ENCODE assay signal across 8 cellular contexts in genomic region chr10:5813091-5813340, GRCh38. TPM values are rescaled to one million over a fixed set of nuclear protein-coding genes. Genes with fewer than 3 reads are reported as not detected.
A peak's percentile ranks its signal among the peaks of the same experiment; 100 is the strongest.
DNase-seq lines count a peak whose midpoint lies in the region; ATAC-seq and TF ChIP-seq lines count a peak whose summit lies in the region.

No MANE protein-coding gene starts in this region.

- H3K9me3 ChIP-seq in hepatocyte (ENCODE audit: low read depth) = no peaks in the 10 kb centered on the region

- no peaks in the 10 kb centered on the region for H3K9me2 ChIP-seq in hepatocyte (replicated peaks; ENCODE audit: insufficient read depth)

- no peak for DNase-seq in activated CD4-positive, alpha-beta memory T cell treated with anti-CD3 and anti-CD28 coated beads, Interleukin-2, amount 10 ng/mL, durations not matched to agents 7 days and 5 days
- no peak for DNase-seq in hepatocyte (ENCODE audit: low spot score)
- DNase-seq in glomerular visceral epithelial cell (ENCODE audit: extremely low spot score) = no peak
- DNase-seq in NCI-H1417 treated with DMSO at 0.1 percent for 48 hours (lab: John Stamatoyannopoulos, UW) = no peak
- no peak for DNase-seq in NCI-H2029 (lab: John Stamatoyannopoulos, UW)

- no peaks in the 10 kb centered on the region for H3K36me3 ChIP-seq in hepatocyte (replicated peaks; ENCODE audit: insufficient read depth, low read depth)

- 3% methylated on average over 20 of the region's 29 CpGs for WGBS in hepatocyte (ENCODE audit: low lambda C conversion rate, missing lambda C conversion rate)

- H3K27ac Mint-ChIP-seq in activated CD4-positive, alpha-beta memory T cell treated with anti-CD3 and anti-CD28 coated beads, Interleukin-2, amount 10 ng/mL, durations not matched to agents 7 days and 5 days = peak overlapping the region; percentile 87
- peak overlapping the region; percentile 88 for H3K27ac Mint-ChIP-seq in stimulated activated memory B cell treated with anti-CD40 and anti-IgM and Interleukin-4, amounts not matched to agents 10 μg/mL and 1 μg/mL and 100 μg/mL, for 72 hours

- POLR2A ChIA-PET in activated CD4-positive, alpha-beta memory T cell treated with anti-CD3 and anti-CD28 coated beads, Interleukin-2, amount 10 ng/mL, durations not matched to agents 7 days and 5 days (lab: Charles Lee) = interaction anchor here (0.6 to 2.8 kb wide), 37 partner anchors 8 to 730 kb away, joined by 3 to 42 read pairs (median 4); partner anchors contain the start of genes ANKRD16, FBH1, IL15RA and TASOR2

- peaks cover 31% of the 10 kb centered on the region for H3K36me3 Mint-ChIP-seq in activated CD4-positive, alpha-beta memory T cell treated with anti-CD3 and anti-CD28 coated beads, Interleukin-2, amount 10 ng/mL, durations not matched to agents 7 days and 5 days (ENCODE audit: low read depth)
- H3K36me3 Mint-ChIP-seq in stimulated activated memory B cell treated with anti-CD40 and anti-IgM and Interleukin-4, amounts not matched to agents 10 μg/mL and 1 μg/mL and 100 μg/mL, for 72 hours = peaks cover 18% of the 10 kb centered on the region

- CTCF ChIA-PET in activated CD4-positive, alpha-beta memory T cell treated with anti-CD3 and anti-CD28 coated beads, Interleukin-2, amount 10 ng/mL, durations not matched to agents 7 days and 5 days (lab: Charles Lee) = interaction anchor here (0.9 to 1.6 kb wide), 4 partner anchors 70 to 201 kb away, joined by 3 to 5 read pairs (median 4); partner anchors contain the start of genes ANKRD16 and FBH1

- H3K4me2 ChIP-seq in hepatocyte = peak overlapping the region; percentile 74

- peak overlapping the region; percentile 92 for H3K4me3 Mint-ChIP-seq in activated CD4-positive, alpha-beta memory T cell treated with anti-CD3 and anti-CD28 coated beads, Interleukin-2, amount 10 ng/mL, durations not matched to agents 7 days and 5 days
- H3K4me3 Mint-ChIP-seq in stimulated activated memory B cell treated with anti-CD40 and anti-IgM and Interleukin-4, amounts not matched to agents 10 μg/mL and 1 μg/mL and 100 μg/mL, for 72 hours = peak overlapping the region; percentile 96

- peak; percentile 23 for ATAC-seq in GM19351 (IDR thresholded peaks at IDR 0.05; ENCODE audit: unreplicated experiment)
- peak; percentile 31 for ATAC-seq in HG03045 (IDR thresholded peaks at IDR 0.05; ENCODE audit: unreplicated experiment)
- peak; percentile 52 for ATAC-seq in stimulated activated memory B cell treated with anti-CD40 and anti-IgM and Interleukin-4, amounts not matched to agents 10 μg/mL and 1 μg/mL and 100 μg/mL, for 72 hours

- H3K27me3 ChIP-seq in hepatocyte = no peaks in the 10 kb centered on the region

- peaks cover 45% of the 10 kb centered on the region for H4K20me1 ChIP-seq in hepatocyte (ENCODE audit: insufficient read depth, poor library complexity, severe bottlenecking)

- peak overlapping the region; percentile 95 for H2AFZ ChIP-seq in hepatocyte

- H3K27ac ChIP-seq in hepatocyte = peak overlapping the region; percentile 100

- H3K27me3 Mint-ChIP-seq in activated CD4-positive, alpha-beta memory T cell treated with anti-CD3 and anti-CD28 coated beads, Interleukin-2, amount 10 ng/mL, durations not matched to agents 7 days and 5 days = no peaks in the 10 kb centered on the region
- no peaks in the 10 kb centered on the region for H3K27me3 Mint-ChIP-seq in stimulated activated memory B cell treated with anti-CD40 and anti-IgM and Interleukin-4, amounts not matched to agents 10 μg/mL and 1 μg/mL and 100 μg/mL, for 72 hours

- no peak for TF ChIP-seq CTCF in hepatocyte (IDR thresholded peaks at IDR 0.05; ENCODE audit: poor library complexity)

- peaks cover 60% of the 10 kb centered on the region for H3K4me1 Mint-ChIP-seq in activated CD4-positive, alpha-beta memory T cell treated with anti-CD3 and anti-CD28 coated beads, Interleukin-2, amount 10 ng/mL, durations not matched to agents 7 days and 5 days
- H3K4me1 Mint-ChIP-seq in stimulated activated memory B cell treated with anti-CD40 and anti-IgM and Interleukin-4, amounts not matched to agents 10 μg/mL and 1 μg/mL and 100 μg/mL, for 72 hours = peaks cover 83% of the 10 kb centered on the region

- H3K4me3 ChIP-seq in hepatocyte = peak overlapping the region; percentile 99

- peaks cover 59% of the 10 kb centered on the region for H3K79me2 ChIP-seq in hepatocyte

- H3K4me1 ChIP-seq in hepatocyte (ENCODE audit: insufficient read depth) = peaks cover 33% of the 10 kb centered on the region

- no peaks in the 10 kb centered on the region for H3K9me3 Mint-ChIP-seq in activated CD4-positive, alpha-beta memory T cell treated with anti-CD3 and anti-CD28 coated beads, Interleukin-2, amount 10 ng/mL, durations not matched to agents 7 days and 5 days
- H3K9me3 Mint-ChIP-seq in stimulated activated memory B cell treated with anti-CD40 and anti-IgM and Interleukin-4, amounts not matched to agents 10 μg/mL and 1 μg/mL and 100 μg/mL, for 72 hours = no peaks in the 10 kb centered on the region

RNA-seq across cellular contexts. Expression of gene GDI2, which starts 0.2 kb away (rescaled TPM):
- 100 to 1,000 TPM; 218 to 220 TPM for total RNA-seq in activated CD4-positive, alpha-beta memory T cell treated with anti-CD3 and anti-CD28 coated beads, Interleukin-2, amount 10 ng/mL, durations not matched to agents 7 days and 5 days
- total RNA-seq in hepatocyte = 361 and 362 TPM in 2 replicates
- polyA plus RNA-seq in hepatocyte = 132 and 149 TPM in 2 replicates
